Comparison of ENCODE assay signal across 1 cellular context in the genomic region with DNA sequence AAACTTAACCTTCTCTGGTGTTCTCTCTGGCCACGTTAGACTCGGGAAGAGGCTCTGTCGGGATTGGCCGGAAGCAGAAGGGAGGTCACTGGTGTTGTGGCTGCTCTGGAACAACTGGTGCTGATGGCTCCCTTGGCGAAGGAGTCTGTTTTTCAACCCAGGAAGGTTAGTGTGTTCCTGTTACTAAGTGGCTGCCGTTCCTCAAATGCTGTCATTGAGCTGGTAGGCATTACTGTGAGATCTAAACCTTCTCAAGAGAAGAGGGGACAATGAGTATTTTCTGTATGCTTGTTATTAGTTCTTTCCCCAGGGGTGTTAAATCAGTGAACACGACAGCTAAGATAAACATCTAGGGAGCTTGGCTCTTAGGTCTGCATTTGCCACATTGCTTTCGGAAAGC.
TF ChIP-seq lines count a peak whose summit lies in the region.

No MANE protein-coding gene starts in this region.

TF ChIP-seq in GM12878, 131 proteins besides CTCF, POLR2A, EP300 and RAD21:
- TF ChIP-seq ZBTB33 (IDR thresholded peaks at IDR 0.05) (no peak), SMC3 (IDR thresholded peaks at IDR 0.05; ENCODE audit: borderline replicate concordance, low read length) (no peak), HDGF (IDR thresholded peaks at IDR 0.05) (no peak), ZNF622 (IDR thresholded peaks at IDR 0.05) (no peak), ZNF384 (IDR thresholded peaks at IDR 0.05; ENCODE audit: borderline replicate concordance, low read depth, low read length) (no peak), RFX5 (IDR thresholded peaks at IDR 0.05; ENCODE audit: low read depth, low read length) (no peak), TAF1 (IDR thresholded peaks at IDR 0.05; ENCODE audit: borderline replicate concordance, low read depth, low read length) (no peak)
- TF ChIP-seq, protein P1, sequence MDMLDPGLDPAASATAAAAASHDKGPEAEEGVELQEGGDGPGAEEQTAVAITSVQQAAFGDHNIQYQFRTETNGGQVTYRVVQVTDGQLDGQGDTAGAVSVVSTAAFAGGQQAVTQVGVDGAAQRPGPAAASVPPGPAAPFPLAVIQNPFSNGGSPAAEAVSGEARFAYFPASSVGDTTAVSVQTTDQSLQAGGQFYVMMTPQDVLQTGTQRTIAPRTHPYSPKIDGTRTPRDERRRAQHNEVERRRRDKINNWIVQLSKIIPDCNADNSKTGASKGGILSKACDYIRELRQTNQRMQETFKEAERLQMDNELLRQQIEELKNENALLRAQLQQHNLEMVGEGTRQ (IDR thresholded peaks at IDR 0.05; ENCODE audit: borderline replicate concordance, low read depth, low read length) = no peak
